14 cellular contexts compared by ENCODE assay signal in the genomic region with DNA sequence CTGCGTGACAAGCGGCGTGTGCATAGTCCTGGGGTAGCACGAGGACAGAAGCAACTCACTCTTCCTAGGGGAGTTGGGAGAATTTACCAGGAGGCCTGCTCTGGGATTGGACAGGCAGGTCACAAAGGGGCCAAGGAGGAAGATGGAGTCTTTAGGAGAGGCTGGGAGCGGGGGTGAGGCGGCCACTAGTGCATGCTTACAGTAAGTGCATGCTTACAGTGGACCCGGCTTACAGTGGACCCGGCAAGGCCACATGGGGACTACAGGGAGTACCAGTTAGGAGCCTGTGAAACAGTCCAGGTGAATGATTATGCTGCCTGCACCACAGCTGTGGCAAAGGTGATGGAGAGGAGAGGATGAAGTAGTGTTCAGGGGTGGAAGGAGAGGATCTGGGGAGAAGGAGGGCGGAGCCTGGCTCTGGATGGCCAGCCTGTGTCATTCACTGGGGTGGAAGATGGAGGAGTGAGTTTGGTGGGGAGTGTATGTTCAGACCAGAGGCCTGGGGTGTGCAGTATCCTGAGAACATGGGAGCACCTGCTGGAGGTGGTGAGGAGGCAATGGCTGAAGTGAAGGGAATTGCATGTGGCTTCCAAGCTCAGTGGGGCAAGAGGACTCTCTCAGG.
A peak's percentile ranks its signal among the peaks of the same experiment; 100 is the strongest.
DNase-seq lines count a peak whose midpoint lies in the region; ATAC-seq and TF ChIP-seq lines count a peak whose summit lies in the region.
"Had no signal": no experiment of that assay in that cellular context is flagged by ENCODE, and none has a peak within 500 bp of the region (broad histone marks: within the 10 kb centered on the region; RNA-seq: fewer than 3 reads in every experiment).

No MANE protein-coding gene starts in this region.

- no peaks in the 10 kb centered on the region for H3K27me3 Mint-ChIP-seq in mesothelial cell of epicardium (ENCODE audit: low read depth)
- H3K27me3 Mint-ChIP-seq: naive thymus-derived CD8-positive, alpha-beta T cell had no signal

- WGBS in esophagus squamous epithelium, 2 donors, result 93 to 97% methylated on average over 7 to 9 of the region's 9 CpGs

- no peaks in the 10 kb centered on the region for H3K4me1 ChIP-seq in esophagus squamous epithelium
- H3K4me1 ChIP-seq: ascending aorta had no signal

- no peaks in the 10 kb centered on the region for H3K9me3 ChIP-seq in esophagus squamous epithelium
- H3K9me3 ChIP-seq: ascending aorta had no signal

- H3K4me3 ChIP-seq in H7 (ENCODE audit: insufficient read depth, low read depth, low read length) (no peak overlapping the region), esophagus squamous epithelium (no peak overlapping the region)
- H3K4me3 ChIP-seq: ascending aorta had no signal

- H3K36me3 Mint-ChIP-seq in mesothelial cell of epicardium, result peaks cover 9% of the 10 kb centered on the region

- TF ChIP-seq CTCF in VCaP (conservative IDR thresholded peaks at IDR 0.05) (peak; percentile 30), mesothelial cell of epicardium (IDR thresholded peaks at IDR 0.05; ENCODE audit: unreplicated experiment) (no peak), esophagus squamous epithelium (IDR thresholded peaks at IDR 0.05) (no peak)

- ATAC-seq in HG03378 (IDR thresholded peaks at IDR 0.05; ENCODE audit: unreplicated experiment) (no peak), GM19023 (IDR thresholded peaks at IDR 0.05; ENCODE audit: unreplicated experiment) (no peak)
- ATAC-seq: naive thymus-derived CD8-positive, alpha-beta T cell had no signal

- peaks cover 8% of the 10 kb centered on the region for H3K9me3 Mint-ChIP-seq in mesothelial cell of epicardium

- no peak overlapping the region for H3K4me3 Mint-ChIP-seq in mesothelial cell of epicardium
- H3K4me3 Mint-ChIP-seq: naive thymus-derived CD8-positive, alpha-beta T cell had no signal

- H3K36me3 ChIP-seq in H7 (replicated peaks; ENCODE audit: control insufficient read depth, insufficient read depth, low read length), result no peaks in the 10 kb centered on the region
- H3K36me3 ChIP-seq in esophagus squamous epithelium, result peaks cover 0 to 79% (median 0%) of the 10 kb centered on the region in 3 donors

- H3K27me3 ChIP-seq in H7 (ENCODE audit: control insufficient read depth, insufficient read depth, low read length) (no peaks in the 10 kb centered on the region), esophagus squamous epithelium (no peaks in the 10 kb centered on the region)
- H3K27me3 ChIP-seq: ascending aorta had no signal

- TF ChIP-seq POLR2A in esophagus squamous epithelium (IDR thresholded peaks at IDR 0.05), result no peak

- peak; percentile 12 for DNase-seq in A172 (ENCODE audit: low spot score)
- DNase-seq in H7, result peak; percentile 90
- peak; percentile 74 for DNase-seq in islet precursor cell
- no peak for DNase-seq in mesothelial cell of epicardium (ENCODE audit: low spot score in 2 of 2, unreplicated experiment in 2 of 2)
- DNase-seq in esophagus squamous epithelium (lab: John Stamatoyannopoulos, UW), result no peak
- DNase-seq: activated CD8-positive, alpha-beta memory T cell treated with anti-CD3 and anti-CD28 coated beads, Interleukin-2, amount 50 U/mL, for 48 hours; IMR-90; naive thymus-derived CD8-positive, alpha-beta T cell; NCI-H187 had no signal

- intact Hi-C loops in esophagus squamous epithelium (cut with DNase I), result no loop called here

- H3K27ac Mint-ChIP-seq in mesothelial cell of epicardium, result no peak overlapping the region

- no peak overlapping the region for H3K27ac ChIP-seq in VCaP
- H3K27ac ChIP-seq in esophagus squamous epithelium, result no peak overlapping the region
- H3K27ac ChIP-seq: ascending aorta, C4-2B had no signal

- H3K4me1 Mint-ChIP-seq in mesothelial cell of epicardium, result peaks cover 8% of the 10 kb centered on the region

Comparison
In these comparisons a context has a peak if more than half of its experiments do, and no peak if none do; other contexts are left out.
1. DNase-seq: peak in A172 (single experiment), H7 (single experiment) and islet precursor cell (single experiment); none in mesothelial cell of epicardium (0 of 2) and esophagus squamous epithelium (single experiment).